In genomic region chr2:204713211-204713610, GRCh38 we compare ENCODE assay signal across 33 cellular contexts.
"Had no signal": no experiment of that assay in that cellular context is flagged by ENCODE, and none has a peak within 500 bp of the region (broad histone marks: within the 10 kb centered on the region; RNA-seq: fewer than 3 reads in every experiment).

No MANE protein-coding gene starts in this region.

- DNase-seq: Karpas-422, Kasumi-1, KG1, MG63, MM.1S, MV-4-11, NCI-H1048, NCI-H1092, NCI-H1092 treated with DMSO at 0.1 percent for 48 hours, NCI-H1105, NCI-H1105 treated with DMSO at 0.1 percent for 48 hours, NCI-H1417, NCI-H1417 treated with DMSO at 0.1 percent for 48 hours, NCI-H1436, NCI-H1436 treated with DMSO at 0.1 percent for 48 hours, NCI-H146, NCI-H1694, NCI-H1694 treated with DMSO at 0.1 percent for 48 hours, NCI-H187, NCI-H187 treated with DMSO at 0.1 percent for 48 hours, NCI-H1930, NCI-H2029, NCI-H2029 treated with DMSO at 0.1 percent for 48 hours, NCI-H2081, NCI-H2081 treated with DMSO at 0.1 percent for 48 hours, NCI-H2107, NCI-H2171, NCI-H2171 treated with DMSO at 0.1 percent for 48 hours, NCI-H2227 treated with DMSO at 0.1 percent for 48 hours, NCI-H226, NCI-H345, NCI-H446, NCI-H446 treated with DMSO at 0.1 percent for 48 hours had no signal

- H3K9me3 ChIP-seq: MG63 had no signal

- H3K4me3 ChIP-seq: MG63 had no signal
